Comparison of ENCODE assay signal across 10 cellular contexts in genomic region chr17:68515238-68515637, GRCh38. TPM values are rescaled to one million over a fixed set of nuclear protein-coding genes. Genes with fewer than 3 reads are reported as not detected.
DNase-seq lines count a peak whose midpoint lies in the region; ATAC-seq and TF ChIP-seq lines count a peak whose summit lies in the region.
"Had no signal": no experiment of that assay in that cellular context is flagged by ENCODE, and none has a peak within 500 bp of the region (broad histone marks: within the 10 kb centered on the region; RNA-seq: fewer than 3 reads in every experiment).

No MANE protein-coding gene starts in this region.

- CTCF ChIA-PET in T-cell (lab: Charles Lee), result no interaction called here

- peaks cover 43% of the 10 kb centered on the region for H3K36me3 ChIP-seq in CD4-positive, CD25-positive, alpha-beta regulatory T cell (ENCODE audit: control insufficient read depth, insufficient read depth, low read length)
- H3K36me3 ChIP-seq in trophoblast cell (ENCODE audit: control insufficient read depth in 1 of 2, insufficient read depth in 2 of 2, low read length in 2 of 2) (peaks cover 12 to 26% of the 10 kb centered on the region in 2 experiments), mesendoderm (ENCODE audit: control insufficient read depth, insufficient read depth, low read length) (peaks cover 6% of the 10 kb centered on the region)

- no peak overlapping the region for H4K8ac ChIP-seq in trophoblast cell (ENCODE audit: low read depth, low read length)
- H4K8ac ChIP-seq in mesendoderm (ENCODE audit: low read depth, low read length), result no peak overlapping the region

- no peak overlapping the region for H4K5ac ChIP-seq in mesendoderm (ENCODE audit: low read length)

- POLR2A ChIA-PET in T-cell (lab: Charles Lee), result no interaction called here

- no peak overlapping the region for H2BK12ac ChIP-seq in trophoblast cell (ENCODE audit: low read length)

- H3K18ac ChIP-seq in trophoblast cell (ENCODE audit: low read length) (peak overlapping the region; percentile 35), mesendoderm (ENCODE audit: low read length) (no peak overlapping the region)

- peak overlapping the region; percentile 39 to 100 (median 87) for H3K4me3 Mint-ChIP-seq in CD4-positive, CD25-positive, alpha-beta regulatory T cell
- peak overlapping the region; percentile 94 to 99 (median 94) for H3K4me3 Mint-ChIP-seq in T-cell

- no peak overlapping the region for H3K56ac ChIP-seq in mesendoderm (ENCODE audit: low read length)

- H3K4me2 ChIP-seq in trophoblast cell (ENCODE audit: low read length) (no peak overlapping the region), mesendoderm (ENCODE audit: low read length) (no peak overlapping the region)

- peak overlapping the region; percentile 26 to 86 (median 50) for H3K27ac Mint-ChIP-seq in CD4-positive, CD25-positive, alpha-beta regulatory T cell
- H3K27ac Mint-ChIP-seq in T-cell, result peak overlapping the region in 1 of 2 donors; percentile 35

- ATAC-seq in CD4-positive, CD25-positive, alpha-beta regulatory T cell (ENCODE audit: low read depth in 2 of 2), result no peak
- ATAC-seq in T-cell (replicated peaks in 1 of 4) (no peak), GM21423 (IDR thresholded peaks at IDR 0.05; ENCODE audit: unreplicated experiment) (no peak), HG03457 (IDR thresholded peaks at IDR 0.05; ENCODE audit: unreplicated experiment) (no peak)

- peaks cover 41 to 75% (median 59%) of the 10 kb centered on the region in 4 donors for H3K4me1 Mint-ChIP-seq in CD4-positive, CD25-positive, alpha-beta regulatory T cell
- H3K4me1 Mint-ChIP-seq in T-cell, result peaks cover 66 to 76% (median 67%) of the 10 kb centered on the region in 3 donors

- no CpG with 5 or more reads among the region's 8 CpGs for whole genome bisulfite sequencing in trophoblast cell (ENCODE audit: extremely low coverage, insufficient coverage, insufficient read length)
- no CpG with 5 or more reads among the region's 8 CpGs for WGBS in mesendoderm (ENCODE audit: extremely low coverage, insufficient coverage, low lambda C conversion rate)

- H2AFZ ChIP-seq in trophoblast cell (ENCODE audit: insufficient read depth, low read length, poor library complexity), result no peak overlapping the region

- H3K14ac ChIP-seq in trophoblast cell (ENCODE audit: low read length), result no peak overlapping the region

- peaks cover 13% of the 10 kb centered on the region for H3K79me1 ChIP-seq in trophoblast cell (ENCODE audit: low read length)
- peaks cover 10% of the 10 kb centered on the region for H3K79me1 ChIP-seq in mesendoderm (ENCODE audit: low read length)

- peaks cover 39% of the 10 kb centered on the region for H3K36me3 Mint-ChIP-seq in CD4-positive, CD25-positive, alpha-beta regulatory T cell
- H3K36me3 Mint-ChIP-seq in T-cell, result peaks cover 42% of the 10 kb centered on the region

- peaks cover 11% of the 10 kb centered on the region for H3K27me3 Mint-ChIP-seq in CD4-positive, CD25-positive, alpha-beta regulatory T cell
- no peaks in the 10 kb centered on the region for H3K27me3 Mint-ChIP-seq in T-cell

- H2BK120ac ChIP-seq in trophoblast cell (ENCODE audit: insufficient read depth, low read length, poor library complexity) (no peak overlapping the region), mesendoderm (ENCODE audit: low read depth, low read length) (no peak overlapping the region)

- no peak for DNase-seq in CD4-positive, CD25-positive, alpha-beta regulatory T cell
- no peak for DNase-seq in T-cell
- no peak for DNase-seq in fibroblast of villous mesenchyme (ENCODE audit: low read depth)
- DNase-seq in trophoblast cell, result no peak
- DNase-seq in mesendoderm, result no peak
- no peak for DNase-seq in islet precursor cell
- DNase-seq: activated CD8-positive, alpha-beta memory T cell treated with anti-CD3 and anti-CD28 coated beads for 24 hours; NCI-H774 had no signal

- no peak overlapping the region for H2BK5ac ChIP-seq in trophoblast cell (ENCODE audit: low read depth, low read length, poor library complexity)
- no peak overlapping the region for H2BK5ac ChIP-seq in mesendoderm (ENCODE audit: low read length)

- no peaks in the 10 kb centered on the region for H3K9me3 Mint-ChIP-seq in CD4-positive, CD25-positive, alpha-beta regulatory T cell
- no peaks in the 10 kb centered on the region for H3K9me3 Mint-ChIP-seq in T-cell

- no peak overlapping the region for H3K23ac ChIP-seq in trophoblast cell (ENCODE audit: low read length)
- H3K23ac ChIP-seq in mesendoderm (ENCODE audit: low read length), result no peak overlapping the region

- H4K12ac ChIP-seq in trophoblast cell (ENCODE audit: low read depth, low read length), result no peak overlapping the region

- H2AK5ac ChIP-seq in trophoblast cell (ENCODE audit: low read length) (no peak overlapping the region), mesendoderm (ENCODE audit: low read length) (no peak overlapping the region)

- peak overlapping the region; percentile 58 for H3K4ac ChIP-seq in trophoblast cell (ENCODE audit: low read depth, low read length)
- H3K4ac ChIP-seq in mesendoderm (ENCODE audit: low read depth, low read length), result no peak overlapping the region

- H3K9ac ChIP-seq in trophoblast cell (ENCODE audit: low read length) (no peak overlapping the region), mesendoderm (ENCODE audit: low read length) (no peak overlapping the region)

- TF ChIP-seq CTCF in fibroblast of villous mesenchyme (IDR thresholded peaks at IDR 0.05; ENCODE audit: insufficient read depth, low read depth, low read length), result no peak

- H3K79me2 ChIP-seq in trophoblast cell (ENCODE audit: control insufficient read depth, insufficient read depth, low read length, poor library complexity), result peaks cover 19% of the 10 kb centered on the region
- peaks cover 45% of the 10 kb centered on the region for H3K79me2 ChIP-seq in mesendoderm (ENCODE audit: control insufficient read depth, insufficient read depth, low read length)

- peaks cover 34% of the 10 kb centered on the region for H3K4me1 ChIP-seq in CD4-positive, CD25-positive, alpha-beta regulatory T cell (ENCODE audit: control insufficient read depth, insufficient read depth, low read length, poor library complexity, severe bottlenecking)
- H3K4me1 ChIP-seq in trophoblast cell (ENCODE audit: control insufficient read depth in 1 of 2, insufficient read depth in 2 of 2, low read length in 2 of 2), result peaks cover 2 to 5% of the 10 kb centered on the region in 2 experiments
- no peaks in the 10 kb centered on the region for H3K4me1 ChIP-seq in mesendoderm (ENCODE audit: control insufficient read depth, low read depth, low read length)

- H3K9me3 ChIP-seq in CD4-positive, CD25-positive, alpha-beta regulatory T cell (ENCODE audit: control insufficient read depth in 2 of 2, low read length in 2 of 2), result no peaks in the 10 kb centered on the region
- peaks cover 4% of the 10 kb centered on the region for H3K9me3 ChIP-seq in trophoblast cell (ENCODE audit: insufficient read depth, low read depth, low read length)

- H4K91ac ChIP-seq in trophoblast cell (ENCODE audit: low read depth, low read length), result no peak overlapping the region

- H3K4me3 ChIP-seq in CD4-positive, CD25-positive, alpha-beta regulatory T cell (ENCODE audit: low read depth, low read length), result peak overlapping the region; percentile 94
- H3K4me3 ChIP-seq in fibroblast of villous mesenchyme (ENCODE audit: low read depth, low read length) (peak overlapping the region; percentile 77), trophoblast cell (ENCODE audit: low read depth, low read length) (no peak overlapping the region), mesendoderm (ENCODE audit: low read length) (no peak overlapping the region)

- H3K27me3 ChIP-seq in CD4-positive, CD25-positive, alpha-beta regulatory T cell (ENCODE audit: control insufficient read depth, insufficient read depth, low read length), result no peaks in the 10 kb centered on the region
- H3K27me3 ChIP-seq in trophoblast cell (ENCODE audit: insufficient read depth, low read length) (no peaks in the 10 kb centered on the region), mesendoderm (ENCODE audit: insufficient read depth, low read length, poor library complexity) (no peaks in the 10 kb centered on the region)

- no peak overlapping the region for H2BK15ac ChIP-seq in mesendoderm (replicated peaks; ENCODE audit: low read depth)

- no peak overlapping the region for H3K27ac ChIP-seq in CD4-positive, CD25-positive, alpha-beta regulatory T cell (ENCODE audit: insufficient read depth, low read length, poor library complexity, severe bottlenecking)
- no peak overlapping the region for H3K27ac ChIP-seq in trophoblast cell (ENCODE audit: low read depth, low read length)
- no peak overlapping the region for H3K27ac ChIP-seq in mesendoderm (ENCODE audit: low read depth, low read length)

RNA-seq across cellular contexts. Expression of gene PRKAR1A, which starts 3.0 kb away (rescaled TPM):
- total RNA-seq in CD4-positive, CD25-positive, alpha-beta regulatory T cell, result 135 TPM
- polyA plus RNA-seq in CD4-positive, CD25-positive, alpha-beta regulatory T cell, result 100 to 1,000 TPM; 169 to 220 (median 194) TPM
- 100 to 1,000 TPM; 128 to 175 (median 162) TPM for total RNA-seq in T-cell
- total RNA-seq in fibroblast of villous mesenchyme, result 210 and 260 TPM in 2 replicates
- polyA plus RNA-seq in trophoblast cell (2013), result 96.5 and 106 TPM in 2 replicates
- polyA plus RNA-seq in mesendoderm (2013, experiment 1 of 2), result 91.6 TPM
- polyA plus RNA-seq in mesendoderm (2013, experiment 2 of 2), result 93.2 TPM

RNA-seq across cellular contexts. Expression of gene WIPI1, which starts 57.9 kb away (rescaled TPM):
- total RNA-seq in CD4-positive, CD25-positive, alpha-beta regulatory T cell, result 5.1 TPM
- 1 to 10 TPM; 2.5 to 5.9 (median 5.2) TPM for polyA plus RNA-seq in CD4-positive, CD25-positive, alpha-beta regulatory T cell
- total RNA-seq in T-cell (10 to 100 TPM in 2 of 5 donors, 1 to 10 TPM in 3; 5.4 to 11.8 (median 9.7) TPM), fibroblast of villous mesenchyme (80.7 and 109 TPM in 2 replicates)
- 104 and 108 TPM in 2 replicates for polyA plus RNA-seq in trophoblast cell (2013)
- 10.7 TPM for polyA plus RNA-seq in mesendoderm (2013, experiment 1 of 2)
- polyA plus RNA-seq in mesendoderm (2013, experiment 2 of 2), result 11.0 TPM

Comparison
In these comparisons a context has a peak if more than half of its experiments do, and no peak if none do; other contexts are left out.
1. H3K4me3 ChIP-seq: peak in CD4-positive, CD25-positive, alpha-beta regulatory T cell (single experiment) and fibroblast of villous mesenchyme (single experiment); none in trophoblast cell (single experiment) and mesendoderm (single experiment).